In the genomic region with DNA sequence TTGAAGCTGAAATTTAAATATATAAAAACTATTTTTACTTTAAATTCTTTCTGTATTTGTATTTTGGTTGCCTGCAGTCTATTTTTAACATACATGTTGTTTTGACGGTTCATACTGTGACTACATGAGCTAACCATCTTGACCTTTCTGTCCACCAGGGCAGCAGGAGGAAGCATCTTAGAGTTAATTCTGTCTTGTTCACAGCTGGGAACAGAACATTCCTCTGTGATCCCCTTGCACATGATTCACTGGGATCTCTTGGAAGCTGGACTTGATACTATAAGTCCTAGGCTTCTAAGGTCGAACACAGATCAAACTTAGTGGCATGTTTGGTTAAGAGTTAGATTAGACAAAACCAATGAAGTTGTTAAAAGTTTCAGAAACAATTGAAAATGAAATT, we compare ENCODE assay signal across 11 cellular contexts.
DNase-seq lines count a peak whose midpoint lies in the region; ATAC-seq and TF ChIP-seq lines count a peak whose summit lies in the region.
"Had no signal": no experiment of that assay in that cellular context is flagged by ENCODE, and none has a peak within 500 bp of the region (broad histone marks: within the 10 kb centered on the region; RNA-seq: fewer than 3 reads in every experiment).

No MANE protein-coding gene starts in this region.

- peak; percentile 43 for DNase-seq in NCI-H2029 treated with DMSO at 0.1 percent for 48 hours (lab: John Stamatoyannopoulos, UW)
- no peak for DNase-seq in NCI-H2029 (lab: John Stamatoyannopoulos, UW)
- DNase-seq in epithelial cell of proximal tubule (ENCODE audit: low read depth) = peak; percentile 65
- DNase-seq in tibial artery = no peak
- DNase-seq: Karpas-422, midbrain had no signal

- ATAC-seq in HG03460 (IDR thresholded peaks at IDR 0.05; ENCODE audit: unreplicated experiment) (no peak), HG03135 (IDR thresholded peaks at IDR 0.05; ENCODE audit: unreplicated experiment) (no peak), GM18870 (IDR thresholded peaks at IDR 0.05; ENCODE audit: unreplicated experiment) (no peak)
- ATAC-seq: activated naive CD4-positive, alpha-beta T cell treated with anti-CD3 and anti-CD28 coated beads, Interleukin-2, amount 50 U/mL, for 72 hours had no signal

- H3K4me3 ChIP-seq in epithelial cell of proximal tubule (ENCODE audit: low read depth, low read length) (no peak overlapping the region), liver (ENCODE audit: low read depth in 1 of 3, low read length in 3 of 3) (no peak overlapping the region), tibial artery (no peak overlapping the region)

- H3K9me3 ChIP-seq in liver (ENCODE audit: control insufficient read depth in 4 of 4, low read length in 3 of 4) = no peaks in the 10 kb centered on the region
- H3K9me3 ChIP-seq in tibial artery = no peaks in the 10 kb centered on the region

- H3K4me1 ChIP-seq in liver (ENCODE audit: control insufficient read depth in 4 of 4, insufficient read depth in 4 of 4, low read length in 3 of 4) = peaks cover 0 to 45% (median 31%) of the 10 kb centered on the region in 4 donors
- peaks cover 0 to 91% (median 58%) of the 10 kb centered on the region in 4 donors for H3K4me1 ChIP-seq in tibial artery

- TF ChIP-seq RAD21 in liver (IDR thresholded peaks at IDR 0.05) = no peak

- H3K27me3 ChIP-seq in liver (ENCODE audit: control insufficient read depth in 4 of 4, insufficient read depth in 4 of 4, low read length in 3 of 4) = no peaks in the 10 kb centered on the region
- H3K27me3 ChIP-seq in tibial artery = no peaks in the 10 kb centered on the region

- H3K27ac ChIP-seq in liver (ENCODE audit: low read depth in 1 of 2, low read length in 2 of 2) (peak overlapping the region; percentile 41 to 47), tibial artery (peak overlapping the region; percentile 72 to 84)

- peak; percentile 18 for TF ChIP-seq CTCF in epithelial cell of proximal tubule (conservative IDR thresholded peaks at IDR 0.05; ENCODE audit: low read depth, low read length)
- TF ChIP-seq CTCF in liver (IDR thresholded peaks at IDR 0.05; ENCODE audit: low read depth, low read length, missing input control) = no peak
- no peak for TF ChIP-seq CTCF in tibial artery (IDR thresholded peaks at IDR 0.05)

- intact Hi-C loops in tibial artery (cut with DNase I; ENCODE audit: low total_unique reads) = no loop called here

- no peaks in the 10 kb centered on the region for H3K36me3 ChIP-seq in liver (ENCODE audit: control insufficient read depth in 4 of 4, insufficient read depth in 3 of 4, low read depth in 1 of 4, low read length in 3 of 4)
- H3K36me3 ChIP-seq in tibial artery = no peaks in the 10 kb centered on the region

- 25% methylated on average over 2 of the region's 2 CpGs for WGBS in liver

- peak overlapping the region in 1 of 2 donors; percentile 16 for H3K9ac ChIP-seq in liver (ENCODE audit: low read depth in 1 of 2, low read length in 2 of 2)

TF ChIP-seq in liver, 16 proteins besides CTCF, POLR2A, EP300 and RAD21:
- TF ChIP-seq GABPA (IDR thresholded peaks at IDR 0.05 in 1 of 2, conservative IDR thresholded peaks at IDR 0.05 in 1 of 2) (no peak), HNF4G (IDR thresholded peaks at IDR 0.05) (no peak), RXRA (IDR thresholded peaks at IDR 0.05) (peak; percentile 23 to 34), NR2F2 (IDR thresholded peaks at IDR 0.05) (peak; percentile 86), FOXA2 (IDR thresholded peaks at IDR 0.05) (no peak), HNF4A (conservative IDR thresholded peaks at IDR 0.05) (peak; percentile 45 to 56), EGR1 (IDR thresholded peaks at IDR 0.05; ENCODE audit: low read depth in 2 of 2) (no peak), TAF1 (conservative IDR thresholded peaks at IDR 0.05) (no peak), SP1 (IDR thresholded peaks at IDR 0.05) (peak; percentile 29), JUND (IDR thresholded peaks at IDR 0.05) (no peak), YY1 (IDR thresholded peaks at IDR 0.05) (no peak), FOXA1 (IDR thresholded peaks at IDR 0.05) (no peak)
- TF ChIP-seq, protein P1, sequence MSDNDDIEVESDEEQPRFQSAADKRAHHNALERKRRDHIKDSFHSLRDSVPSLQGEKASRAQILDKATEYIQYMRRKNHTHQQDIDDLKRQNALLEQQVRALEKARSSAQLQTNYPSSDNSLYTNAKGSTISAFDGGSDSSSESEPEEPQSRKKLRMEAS (IDR thresholded peaks at IDR 0.05) = no peak
- TF ChIP-seq, protein P2, sequence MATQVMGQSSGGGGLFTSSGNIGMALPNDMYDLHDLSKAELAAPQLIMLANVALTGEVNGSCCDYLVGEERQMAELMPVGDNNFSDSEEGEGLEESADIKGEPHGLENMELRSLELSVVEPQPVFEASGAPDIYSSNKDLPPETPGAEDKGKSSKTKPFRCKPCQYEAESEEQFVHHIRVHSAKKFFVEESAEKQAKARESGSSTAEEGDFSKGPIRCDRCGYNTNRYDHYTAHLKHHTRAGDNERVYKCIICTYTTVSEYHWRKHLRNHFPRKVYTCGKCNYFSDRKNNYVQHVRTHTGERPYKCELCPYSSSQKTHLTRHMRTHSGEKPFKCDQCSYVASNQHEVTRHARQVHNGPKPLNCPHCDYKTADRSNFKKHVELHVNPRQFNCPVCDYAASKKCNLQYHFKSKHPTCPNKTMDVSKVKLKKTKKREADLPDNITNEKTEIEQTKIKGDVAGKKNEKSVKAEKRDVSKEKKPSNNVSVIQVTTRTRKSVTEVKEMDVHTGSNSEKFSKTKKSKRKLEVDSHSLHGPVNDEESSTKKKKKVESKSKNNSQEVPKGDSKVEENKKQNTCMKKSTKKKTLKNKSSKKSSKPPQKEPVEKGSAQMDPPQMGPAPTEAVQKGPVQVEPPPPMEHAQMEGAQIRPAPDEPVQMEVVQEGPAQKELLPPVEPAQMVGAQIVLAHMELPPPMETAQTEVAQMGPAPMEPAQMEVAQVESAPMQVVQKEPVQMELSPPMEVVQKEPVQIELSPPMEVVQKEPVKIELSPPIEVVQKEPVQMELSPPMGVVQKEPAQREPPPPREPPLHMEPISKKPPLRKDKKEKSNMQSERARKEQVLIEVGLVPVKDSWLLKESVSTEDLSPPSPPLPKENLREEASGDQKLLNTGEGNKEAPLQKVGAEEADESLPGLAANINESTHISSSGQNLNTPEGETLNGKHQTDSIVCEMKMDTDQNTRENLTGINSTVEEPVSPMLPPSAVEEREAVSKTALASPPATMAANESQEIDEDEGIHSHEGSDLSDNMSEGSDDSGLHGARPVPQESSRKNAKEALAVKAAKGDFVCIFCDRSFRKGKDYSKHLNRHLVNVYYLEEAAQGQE (IDR thresholded peaks at IDR 0.05) = no peak
- TF ChIP-seq, protein P3, sequence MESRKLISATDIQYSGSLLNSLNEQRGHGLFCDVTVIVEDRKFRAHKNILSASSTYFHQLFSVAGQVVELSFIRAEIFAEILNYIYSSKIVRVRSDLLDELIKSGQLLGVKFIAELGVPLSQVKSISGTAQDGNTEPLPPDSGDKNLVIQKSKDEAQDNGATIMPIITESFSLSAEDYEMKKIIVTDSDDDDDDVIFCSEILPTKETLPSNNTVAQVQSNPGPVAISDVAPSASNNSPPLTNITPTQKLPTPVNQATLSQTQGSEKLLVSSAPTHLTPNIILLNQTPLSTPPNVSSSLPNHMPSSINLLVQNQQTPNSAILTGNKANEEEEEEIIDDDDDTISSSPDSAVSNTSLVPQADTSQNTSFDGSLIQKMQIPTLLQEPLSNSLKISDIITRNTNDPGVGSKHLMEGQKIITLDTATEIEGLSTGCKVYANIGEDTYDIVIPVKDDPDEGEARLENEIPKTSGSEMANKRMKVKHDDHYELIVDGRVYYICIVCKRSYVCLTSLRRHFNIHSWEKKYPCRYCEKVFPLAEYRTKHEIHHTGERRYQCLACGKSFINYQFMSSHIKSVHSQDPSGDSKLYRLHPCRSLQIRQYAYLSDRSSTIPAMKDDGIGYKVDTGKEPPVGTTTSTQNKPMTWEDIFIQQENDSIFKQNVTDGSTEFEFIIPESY (IDR thresholded peaks at IDR 0.05) = no peak
- TF ChIP-seq, protein P4, sequence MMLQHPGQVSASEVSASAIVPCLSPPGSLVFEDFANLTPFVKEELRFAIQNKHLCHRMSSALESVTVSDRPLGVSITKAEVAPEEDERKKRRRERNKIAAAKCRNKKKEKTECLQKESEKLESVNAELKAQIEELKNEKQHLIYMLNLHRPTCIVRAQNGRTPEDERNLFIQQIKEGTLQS (IDR thresholded peaks at IDR 0.05) = no peak

Comparison
In these comparisons a context has a peak if more than half of its experiments do, and no peak if none do; other contexts are left out.
1. DNase-seq: peak in NCI-H2029 treated with DMSO at 0.1 percent for 48 hours (single experiment) and epithelial cell of proximal tubule (single experiment); none in NCI-H2029 (single experiment) and tibial artery (0 of 2).